Comparison of ENCODE assay signal across 26 cellular contexts in genomic region chr9:138060881-138061280, GRCh38.
"Had no signal": no experiment of that assay in that cellular context is flagged by ENCODE, and none has a peak within 500 bp of the region (broad histone marks: within the 10 kb centered on the region; RNA-seq: fewer than 3 reads in every experiment).

No MANE protein-coding gene starts in this region.

- H3K9me3 Mint-ChIP-seq: activated naive CD4-positive, alpha-beta T cell treated with anti-CD3 and anti-CD28 coated beads, Interleukin-2, amount 10 ng/mL, durations not matched to agents 7 days and 5 days; activated naive CD8-positive, alpha-beta T cell treated with anti-CD3 and anti-CD28 coated beads for 36 hours; activated T-cell treated with anti-CD3 and anti-CD28 coated beads, Interleukin-2, amount 50 U/mL, for 4 hours; central memory CD8-positive, alpha-beta T cell; IgD-negative memory B cell; T-cell had no signal

- H3K9me3 ChIP-seq: adrenal gland, breast epithelium had no signal

- H3K4me3 Mint-ChIP-seq: activated CD8-positive, alpha-beta T cell treated with anti-CD3 and anti-CD28 coated beads, Interleukin-2, amount 10 ng/mL, durations not matched to agents 7 days and 5 days; activated naive CD4-positive, alpha-beta T cell treated with anti-CD3 and anti-CD28 coated beads, Interleukin-2, amount 10 ng/mL, durations not matched to agents 7 days and 5 days; activated naive CD8-positive, alpha-beta T cell treated with anti-CD3 and anti-CD28 coated beads for 36 hours; activated T-cell treated with anti-CD3 and anti-CD28 coated beads, Interleukin-2, amount 50 U/mL, for 4 hours; central memory CD8-positive, alpha-beta T cell; IgD-negative memory B cell; T-cell had no signal

- H3K36me3 ChIP-seq: adrenal gland, breast epithelium had no signal

- H3K27me3 ChIP-seq: adrenal gland had no signal

- H3K4me1 ChIP-seq: adrenal gland, breast epithelium had no signal

- H3K27ac Mint-ChIP-seq: activated CD8-positive, alpha-beta T cell treated with anti-CD3 and anti-CD28 coated beads, Interleukin-2, amount 10 ng/mL, durations not matched to agents 7 days and 5 days; activated naive CD4-positive, alpha-beta T cell treated with anti-CD3 and anti-CD28 coated beads, Interleukin-2, amount 10 ng/mL, durations not matched to agents 7 days and 5 days; activated naive CD8-positive, alpha-beta T cell treated with anti-CD3 and anti-CD28 coated beads for 36 hours; IgD-negative memory B cell; T-cell had no signal

- H3K36me3 Mint-ChIP-seq: activated naive CD4-positive, alpha-beta T cell treated with anti-CD3 and anti-CD28 coated beads, Interleukin-2, amount 10 ng/mL, durations not matched to agents 7 days and 5 days; activated naive CD8-positive, alpha-beta T cell treated with anti-CD3 and anti-CD28 coated beads for 36 hours; IgD-negative memory B cell; T-cell had no signal

- DNase-seq: activated CD4-positive, alpha-beta T cell treated with anti-CD3 and anti-CD28 coated beads for 4 hours; activated CD8-positive, alpha-beta memory T cell treated with anti-CD3 and anti-CD28 coated beads, Interleukin-2, amount 50 U/mL, for 48 hours; activated CD8-positive, alpha-beta T cell treated with anti-CD3 and anti-CD28 coated beads, Interleukin-2, amount 10 ng/mL, durations not matched to agents 7 days and 5 days; activated gamma-delta T cell treated with Interleukin-2 at 50 U/mL for 16 hours; activated naive CD4-positive, alpha-beta T cell treated with anti-CD3 and anti-CD28 coated beads, Interleukin-2, amount 10 ng/mL, durations not matched to agents 7 days and 5 days; activated naive CD8-positive, alpha-beta T cell treated with anti-CD3 and anti-CD28 coated beads for 36 hours; activated T-cell treated with anti-CD3 and anti-CD28 coated beads, Interleukin-2, amount 50 U/mL, for 4 hours; adrenal gland; anterior cingulate cortex; KG1; NCI-H1092; NCI-H1417; NCI-H1930; NCI-H2107; NCI-H2171 treated with DMSO at 0.1 percent for 48 hours; NCI-H226; NCI-H510A; NCI-H526 treated with DMSO at 0.1 percent for 48 hours; T-helper 2 cell; T1000 had no signal

- H3K4me1 Mint-ChIP-seq: activated naive CD4-positive, alpha-beta T cell treated with anti-CD3 and anti-CD28 coated beads, Interleukin-2, amount 10 ng/mL, durations not matched to agents 7 days and 5 days; activated naive CD8-positive, alpha-beta T cell treated with anti-CD3 and anti-CD28 coated beads for 36 hours; central memory CD8-positive, alpha-beta T cell; T-cell had no signal

- H3K27ac ChIP-seq: adrenal gland, breast epithelium, SK-N-MC, VCaP had no signal

- H3K4me3 ChIP-seq: adrenal gland, breast epithelium, SK-N-MC had no signal

- ATAC-seq: activated CD8-positive, alpha-beta T cell treated with anti-CD3 and anti-CD28 coated beads, Interleukin-2, amount 10 ng/mL, durations not matched to agents 7 days and 5 days; activated T-cell treated with anti-CD3 and anti-CD28 coated beads, Interleukin-2, amount 50 U/mL, for 4 hours; T-cell had no signal
